Comparison of ENCODE assay signal across 2 cellular contexts in genomic region chr13:31199527-31199848, GRCh38.
TF ChIP-seq lines count a peak whose summit lies in the region.

No MANE protein-coding gene starts in this region.

TF ChIP-seq in HCT116, 20 proteins besides CTCF, POLR2A, EP300 and RAD21:
- TF ChIP-seq ZFX (IDR thresholded peaks at IDR 0.05) (no peak), ATF3 (IDR thresholded peaks at IDR 0.05) (no peak), MAX (IDR thresholded peaks at IDR 0.05) (no peak), ZBTB33 (IDR thresholded peaks at IDR 0.05; ENCODE audit: extremely low read depth, insufficient replicate concordance, low read length) (no peak), ELF1 (IDR thresholded peaks at IDR 0.05; ENCODE audit: borderline replicate concordance, low read depth) (no peak), REST (IDR thresholded peaks at IDR 0.05; ENCODE audit: low read depth) (no peak), SRF (IDR thresholded peaks at IDR 0.05; ENCODE audit: low read depth) (no peak), JUND (IDR thresholded peaks at IDR 0.05) (no peak)

TF ChIP-seq in GM12878, 131 proteins besides CTCF, POLR2A, EP300 and RAD21:
- TF ChIP-seq MTA2 (IDR thresholded peaks at IDR 0.05; ENCODE audit: low read depth) (no peak), CEBPZ (IDR thresholded peaks at IDR 0.05; ENCODE audit: low read depth, low read length) (no peak), MEF2A (IDR thresholded peaks at IDR 0.05; ENCODE audit: insufficient read depth, low read depth, low read length) (no peak), STAT1 (conservative IDR thresholded peaks at IDR 0.05) (no peak), E2F4 (IDR thresholded peaks at IDR 0.05; ENCODE audit: low read depth, low read length) (no peak), ZZZ3 (IDR thresholded peaks at IDR 0.05; ENCODE audit: control insufficient read depth, insufficient read length, low read depth) (no peak), E4F1 (IDR thresholded peaks at IDR 0.05; ENCODE audit: borderline replicate concordance, partially characterized antibody) (no peak), PML (IDR thresholded peaks at IDR 0.05; ENCODE audit: low read length) (no peak), BHLHE40 (IDR thresholded peaks at IDR 0.05; ENCODE audit: borderline replicate concordance in 1 of 2, low read depth in 2 of 2, low read length in 1 of 2) (no peak), RELA (IDR thresholded peaks at IDR 0.05; ENCODE audit: borderline replicate concordance, partially characterized antibody) (peak; percentile 19), ZBTB40 (IDR thresholded peaks at IDR 0.05; ENCODE audit: borderline replicate concordance) (no peak), ZBTB33 (IDR thresholded peaks at IDR 0.05) (peak; percentile 53; the same call in 1 of the 2 replicates), TCF7 (IDR thresholded peaks at IDR 0.05; ENCODE audit: borderline replicate concordance) (no peak), ZNF24 (IDR thresholded peaks at IDR 0.05) (no peak), IRF3 (IDR thresholded peaks at IDR 0.05) (no peak)
